10 cellular contexts compared by ENCODE assay signal in genomic region chr4:74934822-74935326, GRCh38. TPM values are rescaled to one million over a fixed set of nuclear protein-coding genes. Genes with fewer than 3 reads are reported as not detected.
A peak's percentile ranks its signal among the peaks of the same experiment; 100 is the strongest.
DNase-seq lines count a peak whose midpoint lies in the region; ATAC-seq and TF ChIP-seq lines count a peak whose summit lies in the region.
"Had no signal": no experiment of that assay in that cellular context is flagged by ENCODE, and none has a peak within 500 bp of the region (broad histone marks: within the 10 kb centered on the region; RNA-seq: fewer than 3 reads in every experiment).

No MANE protein-coding gene starts in this region.

- no peak for ATAC-seq in GM21360 (IDR thresholded peaks at IDR 0.05; ENCODE audit: unreplicated experiment)
- no peak for ATAC-seq in GM21825 (IDR thresholded peaks at IDR 0.05; ENCODE audit: unreplicated experiment)
- ATAC-seq: activated naive CD4-positive, alpha-beta T cell treated with anti-CD3 and anti-CD28 coated beads, Interleukin-2, amount 50 U/mL, for 72 hours had no signal

- peak overlapping the region; percentile 80 for H3K4me3 ChIP-seq in Karpas-422 (ENCODE audit: low read length)
- H3K4me3 ChIP-seq in esophagus muscularis mucosa: peak overlapping the region; percentile 65 to 83 (median 72)
- peak overlapping the region; percentile 78 for H3K4me3 ChIP-seq in ovary

- TF ChIP-seq EP300 in esophagus muscularis mucosa (IDR thresholded peaks at IDR 0.05): no peak
- TF ChIP-seq EP300 in ovary (IDR thresholded peaks at IDR 0.05): no peak

- no TSS peak for BruUV-seq in Calu3 (replicated peaks; lab: Mats Ljungman, UMichigan)

- no peaks in the 10 kb centered on the region for H3K27me3 ChIP-seq in Karpas-422 (ENCODE audit: low read length)
- H3K27me3 ChIP-seq in esophagus muscularis mucosa: peaks cover 0 to 8% (median 0%) of the 10 kb centered on the region in 4 donors
- H3K27me3 ChIP-seq in ovary: no peaks in the 10 kb centered on the region

- H3K9me3 ChIP-seq in Karpas-422 (ENCODE audit: low read length) (no peaks in the 10 kb centered on the region), esophagus muscularis mucosa (no peaks in the 10 kb centered on the region), ovary (no peaks in the 10 kb centered on the region)

- H2AFZ ChIP-seq in Karpas-422 (ENCODE audit: low read length): no peak overlapping the region

- H3K9me3 Mint-ChIP-seq in Calu3 (ENCODE audit: low read depth, unreplicated experiment): no peaks in the 10 kb centered on the region
- H3K9me3 Mint-ChIP-seq: activated naive CD4-positive, alpha-beta T cell treated with anti-CD3 and anti-CD28 coated beads, Interleukin-2, amount 50 U/mL, for 72 hours had no signal

- DNase-seq in Calu3 (no peak), Karpas-422 (no peak), esophagus muscularis mucosa (ENCODE audit: extremely low spot score) (no peak), ovary (peak in 4 of 5 donors; percentile 15 to 38 (median 32)), NCI-H1930 (lab: John Stamatoyannopoulos, UW) (no peak)
- no peak for DNase-seq in activated CD4-positive, alpha-beta T cell treated with anti-CD3 and anti-CD28 coated beads for 4 hours
- DNase-seq: T-helper 9 cell had no signal

- H3K4me1 Mint-ChIP-seq in Calu3 (ENCODE audit: low read depth, unreplicated experiment): no peaks in the 10 kb centered on the region

- H3K79me2 ChIP-seq in Karpas-422 (ENCODE audit: low read length): peaks cover 62% of the 10 kb centered on the region

- CTCF ChIA-PET in Calu3 (lab: Charles Lee): interaction anchor here (0.7 to 0.9 kb wide), 2 partner anchors 238 to 355 kb away, joined by 3 read pairs; no protein-coding TSS in a partner anchor

- TF ChIP-seq CTCF in Calu3 (IDR thresholded peaks at IDR 0.05; ENCODE audit: unreplicated experiment) (no peak), esophagus muscularis mucosa (IDR thresholded peaks at IDR 0.05) (no peak), ovary (IDR thresholded peaks at IDR 0.05) (no peak)

- H3K4me1 ChIP-seq in Karpas-422 (ENCODE audit: low read length): peaks cover 81% of the 10 kb centered on the region
- peaks cover 3 to 34% (median 27%) of the 10 kb centered on the region in 4 donors for H3K4me1 ChIP-seq in esophagus muscularis mucosa
- H3K4me1 ChIP-seq in ovary (ENCODE audit: insufficient read depth): peaks cover 1% of the 10 kb centered on the region

- peaks cover 14% of the 10 kb centered on the region for H3K27me3 Mint-ChIP-seq in Calu3 (ENCODE audit: unreplicated experiment)

- H3K27ac Mint-ChIP-seq in Calu3 (ENCODE audit: unreplicated experiment): no peak overlapping the region
- H3K27ac Mint-ChIP-seq: activated naive CD4-positive, alpha-beta T cell treated with anti-CD3 and anti-CD28 coated beads, Interleukin-2, amount 50 U/mL, for 72 hours had no signal

- H3K4me3 Mint-ChIP-seq in Calu3 (ENCODE audit: low read depth, unreplicated experiment): peak overlapping the region; percentile 95

- H3K36me3 Mint-ChIP-seq in Calu3 (ENCODE audit: insufficient read depth, unreplicated experiment): peaks cover 18% of the 10 kb centered on the region

- 13% methylated on average over 12 of the region's 12 CpGs for WGBS in esophagus muscularis mucosa
- WGBS in ovary, 3 donors: 3 to 5% (median 5%) methylated on average over 12 of the region's 12 CpGs

- H3K9ac ChIP-seq in Karpas-422 (ENCODE audit: low read length): peak overlapping the region; percentile 83

- no peaks in the 10 kb centered on the region for H3K9me2 ChIP-seq in Karpas-422 (replicated peaks; ENCODE audit: insufficient read depth, low read length)

- TF ChIP-seq POLR2A in esophagus muscularis mucosa (IDR thresholded peaks at IDR 0.05; ENCODE audit: low read depth) (no peak), ovary (IDR thresholded peaks at IDR 0.05) (no peak)

- peak overlapping the region; percentile 81 for H3K27ac ChIP-seq in Karpas-422 (ENCODE audit: low read length)
- H3K27ac ChIP-seq in esophagus muscularis mucosa (replicated peaks in 1 of 4): peak overlapping the region; percentile 67 to 85 (median 83)
- H3K27ac ChIP-seq in ovary: no peak overlapping the region

- H4K20me1 ChIP-seq in Karpas-422 (ENCODE audit: insufficient read depth, low read depth, low read length): peaks cover 10% of the 10 kb centered on the region

- H3K36me3 ChIP-seq in Karpas-422 (ENCODE audit: insufficient read depth, low read length) (peaks cover 8% of the 10 kb centered on the region), esophagus muscularis mucosa (no peaks in the 10 kb centered on the region), ovary (no peaks in the 10 kb centered on the region)

- peak overlapping the region; percentile 78 for H3K4me2 ChIP-seq in Karpas-422 (ENCODE audit: low read depth, low read length, poor library complexity, severe bottlenecking)

- intact Hi-C loops in Calu3 (cut with micrococcal nuclease; ENCODE audit: unreplicated experiment) (loop anchor here (5.0 kb wide), 1 partner anchor 182 kb away; no protein-coding TSS in a partner anchor), esophagus muscularis mucosa (cut with DNase I) (loop anchor here (5.0 kb wide), 1 partner anchor 552 kb away; no protein-coding TSS in a partner anchor), ovary (cut with DNase I) (loop anchor here in 1 of 4 donors (10.0 kb wide), 1 partner anchor 580 kb away; the partner anchor contains the start of genes RCHY1 and THAP6)

RNA-seq across cellular contexts. Expression of gene PARM1, which starts 2.0 kb away (rescaled TPM):
- total RNA-seq in Calu3 (2022) (4.4 and 6.5 TPM in 2 replicates), esophagus muscularis mucosa (10 to 100 TPM; 12.9 to 25.7 (median 24.1) TPM), ovary (10 to 100 TPM in 5 of 7 donors, 1 to 10 TPM in 2; 1.9 to 24.0 (median 12.6) TPM)
- total RNA-seq in Karpas-422 (2014; rRNA removed; shearing (Covaris generic); ENCODE audit: low replicate concordance): 37.6 and 65.0 TPM in 2 replicates
- polyA plus RNA-seq in ovary: 10 to 100 TPM in 1 of 2 donors, 1 to 10 TPM in 1; 9.0 to 90.1 TPM
- total RNA-seq: activated naive CD4-positive, alpha-beta T cell treated with anti-CD3 and anti-CD28 coated beads, Interleukin-2, amount 50 U/mL, for 72 hours had no signal

Comparison
In these comparisons a context has a peak if more than half of its experiments do, and no peak if none do; other contexts are left out.
1. DNase-seq: peak in ovary (4 of 5); none in Calu3 (single experiment), Karpas-422 (single experiment), esophagus muscularis mucosa (single experiment), activated CD4-positive, alpha-beta T cell treated with anti-CD3 and anti-CD28 coated beads for 4 hours (0 of 2) and NCI-H1930 (0 of 2).
2. H3K27ac ChIP-seq: peak in Karpas-422 (single experiment) and esophagus muscularis mucosa (4 of 4); none in ovary (0 of 2).
3. Peak in every context shown above with its lines, with median percentiles within 50 percentile points of each other: H3K4me3 ChIP-seq.